Comparison of ENCODE assay signal across 15 cellular contexts in the genomic region with DNA sequence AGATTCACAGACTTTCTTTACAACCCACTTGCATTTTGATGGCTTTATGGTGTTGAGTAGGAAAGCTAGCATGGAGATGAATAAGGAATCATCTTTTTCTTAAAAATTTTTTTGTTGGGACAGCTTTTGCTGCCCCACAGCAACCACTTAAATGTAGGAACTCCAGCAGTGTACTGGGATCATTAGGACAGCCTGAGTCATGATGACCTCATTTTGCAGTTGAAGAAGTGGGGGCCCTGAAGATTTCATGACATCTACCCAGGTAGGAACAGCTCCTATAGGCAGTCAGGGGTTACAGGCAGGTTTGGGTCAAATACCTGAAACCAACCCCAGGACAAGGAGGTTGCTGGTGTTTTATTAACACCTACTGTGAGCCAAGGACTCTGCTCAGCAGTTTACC. TPM values are rescaled to one million over a fixed set of nuclear protein-coding genes. Genes with fewer than 3 reads are reported as not detected.
A peak's percentile ranks its signal among the peaks of the same experiment; 100 is the strongest.
DNase-seq lines count a peak whose midpoint lies in the region; FAIRE-seq and TF ChIP-seq lines count a peak whose summit lies in the region.
"Had no signal": no experiment of that assay in that cellular context is flagged by ENCODE, and none has a peak within 500 bp of the region (broad histone marks: within the 10 kb centered on the region; RNA-seq: fewer than 3 reads in every experiment).

No MANE protein-coding gene starts in this region.

- H3K9me3 Mint-ChIP-seq in astrocyte (ENCODE audit: unreplicated experiment) = no peaks in the 10 kb centered on the region

- H2AK5ac ChIP-seq in mesendoderm (ENCODE audit: low read length) = no peak overlapping the region

- peak overlapping the region; percentile 96 for H3K4me2 ChIP-seq in astrocyte (ENCODE audit: low read length)
- H3K4me2 ChIP-seq in mesendoderm (ENCODE audit: low read length) = no peak overlapping the region
- H3K4me2 ChIP-seq in MM.1S (ENCODE audit: low read depth, low read length) = no peak overlapping the region

- no peak overlapping the region for H2BK120ac ChIP-seq in mesendoderm (ENCODE audit: low read depth, low read length)

- no peak overlapping the region for H3K23ac ChIP-seq in mesendoderm (ENCODE audit: low read length)

- no peaks in the 10 kb centered on the region for H3K27me3 ChIP-seq in astrocyte (ENCODE audit: insufficient read depth, low read length)
- H3K27me3 ChIP-seq in mesendoderm (ENCODE audit: insufficient read depth, low read length, poor library complexity) = no peaks in the 10 kb centered on the region
- no peaks in the 10 kb centered on the region for H3K27me3 ChIP-seq in MM.1S (replicated peaks; ENCODE audit: insufficient read depth, low read length)
- H3K27me3 ChIP-seq: Peyer's patch had no signal

- peaks cover 46% of the 10 kb centered on the region for H4K20me1 ChIP-seq in astrocyte (ENCODE audit: insufficient read depth, low read length)
- no peaks in the 10 kb centered on the region for H4K20me1 ChIP-seq in MM.1S (ENCODE audit: insufficient read depth, low read length)

- H3K56ac ChIP-seq in mesendoderm (ENCODE audit: low read length) = no peak overlapping the region

- H3K36me3 Mint-ChIP-seq in astrocyte (ENCODE audit: low read depth, unreplicated experiment) = peaks cover 9% of the 10 kb centered on the region

- no peak overlapping the region for H3K27ac Mint-ChIP-seq in astrocyte (ENCODE audit: unreplicated experiment)

- no peak overlapping the region for H3K4me3 Mint-ChIP-seq in astrocyte (ENCODE audit: unreplicated experiment)

- H3K4me1 ChIP-seq in astrocyte (ENCODE audit: insufficient read depth, low read length) (peaks cover 12% of the 10 kb centered on the region), mesendoderm (ENCODE audit: control insufficient read depth, low read depth, low read length) (no peaks in the 10 kb centered on the region), MM.1S (ENCODE audit: low read length) (no peaks in the 10 kb centered on the region)
- H3K4me1 ChIP-seq: Caco-2 had no signal

- peak overlapping the region; percentile 6 for H3K27ac ChIP-seq in astrocyte (ENCODE audit: low read depth, low read length)
- no peak overlapping the region for H3K27ac ChIP-seq in mesendoderm (ENCODE audit: low read depth, low read length)
- H3K27ac ChIP-seq in MM.1S (ENCODE audit: low read length) = no peak overlapping the region
- H3K27ac ChIP-seq: Peyer's patch had no signal

- no peaks in the 10 kb centered on the region for H3F3A ChIP-seq in MM.1S (ENCODE audit: insufficient read depth, low read length)

- H3K9me2 ChIP-seq in MM.1S (replicated peaks; ENCODE audit: insufficient read depth, low read length) = no peaks in the 10 kb centered on the region

- H3K36me3 ChIP-seq in astrocyte (ENCODE audit: insufficient read depth, low read length) (peaks cover 25% of the 10 kb centered on the region), mesendoderm (ENCODE audit: control insufficient read depth, insufficient read depth, low read length) (peaks cover 4% of the 10 kb centered on the region), MM.1S (replicated peaks; ENCODE audit: insufficient read depth, low read length) (peaks cover 3% of the 10 kb centered on the region)

- no peaks in the 10 kb centered on the region for H3K27me3 Mint-ChIP-seq in astrocyte (ENCODE audit: low read depth, unreplicated experiment)

- H3K4me3 ChIP-seq in astrocyte (ENCODE audit: insufficient read depth, low read depth, low read length) (no peak overlapping the region), mesendoderm (ENCODE audit: low read length) (no peak overlapping the region), MM.1S (ENCODE audit: low read length) (no peak overlapping the region)
- H3K4me3 ChIP-seq: Peyer's patch had no signal

- H3K4me1 Mint-ChIP-seq in astrocyte (ENCODE audit: low read depth, unreplicated experiment) = peaks cover 9% of the 10 kb centered on the region

- H2BK15ac ChIP-seq in mesendoderm (replicated peaks; ENCODE audit: low read depth) = no peak overlapping the region

- peaks cover 48% of the 10 kb centered on the region for H3K79me2 ChIP-seq in astrocyte (ENCODE audit: insufficient read depth, low read length)
- H3K79me2 ChIP-seq in mesendoderm (ENCODE audit: control insufficient read depth, insufficient read depth, low read length) = peaks cover 24% of the 10 kb centered on the region
- peaks cover 52% of the 10 kb centered on the region for H3K79me2 ChIP-seq in MM.1S (ENCODE audit: low read length)

- peak; percentile 55 for DNase-seq in AG08395 (ENCODE audit: low spot score)
- DNase-seq in GM03348 (ENCODE audit: low spot score) = peak; percentile 23
- DNase-seq in astrocyte (ENCODE audit: low read depth) = peak; percentile 17
- peak; percentile 54 for DNase-seq in mesendoderm
- no peak for DNase-seq in MM.1S
- no peak for DNase-seq in NCI-H526 (lab: John Stamatoyannopoulos, UW)
- no peak for DNase-seq in NCI-H2029 treated with DMSO at 0.1 percent for 48 hours (lab: John Stamatoyannopoulos, UW)
- no peak for DNase-seq in SIG-M5 (lab: John Stamatoyannopoulos, UW)
- DNase-seq: Caco-2; caudate nucleus; NCI-H2171 treated with DMSO at 0.1 percent for 48 hours; Peyer's patch; stimulated activated CD4-positive, alpha-beta T cell treated with anti-CD3 and anti-CD28 coated beads, Interleukin-15, amount 100 ng/mL, for 24 hours had no signal

- H2BK5ac ChIP-seq in mesendoderm (ENCODE audit: low read length) = no peak overlapping the region

- no peak overlapping the region for H3K18ac ChIP-seq in mesendoderm (ENCODE audit: low read length)

- no peaks in the 10 kb centered on the region for H3K9me3 ChIP-seq in astrocyte (ENCODE audit: insufficient read depth, low read depth, low read length)
- H3K9me3 ChIP-seq in MM.1S (replicated peaks; ENCODE audit: insufficient read depth, low read length) = no peaks in the 10 kb centered on the region
- H3K9me3 ChIP-seq: Caco-2, Peyer's patch had no signal

- no peak overlapping the region for H3K4ac ChIP-seq in mesendoderm (ENCODE audit: low read depth, low read length)

- no peak overlapping the region for H3K9ac ChIP-seq in astrocyte (ENCODE audit: low read length)
- H3K9ac ChIP-seq in mesendoderm (ENCODE audit: low read length) = no peak overlapping the region
- H3K9ac ChIP-seq in MM.1S (ENCODE audit: low read length) = no peak overlapping the region

- no peak for FAIRE-seq in astrocyte (lab: Jason Lieb, UNC)
- FAIRE-seq: islet of Langerhans had no signal

- no peak overlapping the region for H4K5ac ChIP-seq in mesendoderm (ENCODE audit: low read length)

- no peak overlapping the region for H2AFZ ChIP-seq in astrocyte (ENCODE audit: low read depth, low read length)
- H2AFZ ChIP-seq in MM.1S (ENCODE audit: low read length) = no peak overlapping the region

- TF ChIP-seq CTCF in astrocyte (IDR thresholded peaks at IDR 0.05; ENCODE audit: insufficient read depth, low read depth, low read length) (no peak), MM.1S (IDR thresholded peaks at IDR 0.05; ENCODE audit: low read length) (no peak)

- no peak overlapping the region for H4K8ac ChIP-seq in mesendoderm (ENCODE audit: low read depth, low read length)

- H3K79me1 ChIP-seq in mesendoderm (ENCODE audit: low read length) = peaks cover 15% of the 10 kb centered on the region

RNA-seq across cellular contexts. Expression of a gene that starts 2.1 kb away (rescaled TPM):
- total RNA-seq in astrocyte = 33.0 and 37.7 TPM in 2 replicates
- 28.0 TPM for polyA plus RNA-seq in mesendoderm (2013, experiment 1 of 2)
- 26.5 TPM for polyA plus RNA-seq in mesendoderm (2013, experiment 2 of 2)

RNA-seq across cellular contexts. Expression of a gene that starts 33.3 kb away (rescaled TPM):
- not detected in 2 replicates for total RNA-seq in astrocyte
- 0.04 TPM for polyA plus RNA-seq in mesendoderm (2013, experiment 1 of 2)
- not detected for polyA plus RNA-seq in mesendoderm (2013, experiment 2 of 2)
- total RNA-seq: Caco-2, esophagus mucosa, Peyer's patch had no signal

RNA-seq across cellular contexts. Expression of a gene that starts 50.8 kb away (rescaled TPM):
- total RNA-seq in astrocyte = 22.8 and 23.3 TPM in 2 replicates
- polyA plus RNA-seq in mesendoderm (2013, experiment 1 of 2) = 2.8 TPM
- polyA plus RNA-seq in mesendoderm (2013, experiment 2 of 2) = 2.9 TPM

Comparison
In these comparisons a context has a peak if more than half of its experiments do, and no peak if none do; other contexts are left out.
1. DNase-seq: peak in AG08395 (single experiment), GM03348 (single experiment), astrocyte (single experiment) and mesendoderm (single experiment); none in MM.1S (single experiment), NCI-H526 (0 of 2), NCI-H2029 treated with DMSO at 0.1 percent for 48 hours (single experiment) and SIG-M5 (single experiment).